In the genomic region with DNA sequence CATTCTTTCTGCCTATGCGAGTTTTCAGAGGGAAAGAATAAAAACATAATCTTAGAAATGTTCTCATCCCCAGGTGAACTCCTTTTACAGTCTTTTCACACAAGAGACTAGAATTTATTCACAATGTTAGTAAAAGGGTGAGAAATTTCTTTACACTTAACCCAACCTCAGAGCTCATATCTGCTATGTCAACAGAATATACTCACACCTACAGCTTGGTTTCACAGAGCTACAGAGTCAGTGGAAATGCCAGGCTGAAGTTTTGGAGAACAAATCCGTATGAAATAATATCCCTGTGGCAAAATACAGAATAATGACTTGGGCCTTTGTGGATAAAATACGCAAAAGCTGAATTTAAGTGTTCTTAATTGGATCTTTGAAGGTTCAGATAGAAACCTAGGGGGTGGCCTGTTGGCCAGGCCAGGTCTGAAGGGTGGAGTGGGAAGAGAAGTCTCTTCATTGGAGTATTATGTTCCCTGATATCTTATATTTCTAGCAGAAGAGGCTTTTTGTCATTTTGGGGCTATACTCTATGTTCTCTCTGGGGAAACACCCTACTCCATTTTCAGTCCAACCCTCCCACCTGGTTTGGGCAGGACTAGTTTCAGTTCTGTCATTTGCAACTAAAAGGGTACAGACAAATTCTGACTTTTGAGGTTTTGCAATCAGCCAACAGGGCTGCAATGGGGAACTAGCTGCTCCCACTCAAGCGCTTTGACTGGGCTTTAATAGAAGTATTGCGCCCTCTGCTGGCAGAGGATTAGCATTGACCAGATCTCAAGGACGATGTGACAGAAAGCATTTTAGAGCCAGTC, we compare ENCODE assay signal across 8 cellular contexts. TPM values are rescaled to one million over a fixed set of nuclear protein-coding genes. Genes with fewer than 3 reads are reported as not detected.
DNase-seq lines count a peak whose midpoint lies in the region; ATAC-seq and TF ChIP-seq lines count a peak whose summit lies in the region.

No MANE protein-coding gene starts in this region.

- H3K9me3 Mint-ChIP-seq in endodermal cell: no peaks in the 10 kb centered on the region

- 45 to 75% methylated on average over 4 to 6 of the region's 6 CpGs for WGBS in endodermal cell (ENCODE audit: insufficient coverage in 1 of 2, insufficient read length in 1 of 2), 2 experiments

- H3K36me3 Mint-ChIP-seq in endodermal cell (ENCODE audit: low read depth): no peaks in the 10 kb centered on the region

- H3K9me3 ChIP-seq in endodermal cell (ENCODE audit: control insufficient read depth, low read length): no peaks in the 10 kb centered on the region

- H3K4me1 Mint-ChIP-seq in endodermal cell: peaks cover 14% of the 10 kb centered on the region

- H3K9ac ChIP-seq in endodermal cell (ENCODE audit: extremely low read depth, low read length, poor library complexity, severe bottlenecking): no peak overlapping the region

- peak; percentile 66 for DNase-seq in D341Med (ENCODE audit: low spot score)
- peak in 75 of 76 experiments; percentile 14 to 95 (median 79) for DNase-seq in HUDEP-2 (lab: John Stamatoyannopoulos, UW; ENCODE audit: unreplicated experiment in 76 of 76)
- peak; percentile 93 to 98 for DNase-seq in NOMO-1 (lab: John Stamatoyannopoulos, UW; ENCODE audit: unreplicated experiment in 2 of 2)
- DNase-seq in activated CD8-positive, alpha-beta memory T cell treated with anti-CD3 and anti-CD28 coated beads for 1 hour (ENCODE audit: extremely low read depth in 1 of 2, low read depth in 1 of 2): peak; percentile 60 to 62
- peak; percentile 92 for DNase-seq in endodermal cell
- DNase-seq in mucosa of gallbladder (ENCODE audit: low spot score): peak; percentile 80
- peak; percentile 55 for DNase-seq in stimulated activated CD8-positive, alpha-beta memory T cell treated with anti-CD3 and anti-CD28 coated beads, Interleukin-7, amount 100 ng/mL, for 24 hours (ENCODE audit: low read depth)

- peaks cover 7% of the 10 kb centered on the region for H3K4me1 ChIP-seq in endodermal cell (ENCODE audit: control insufficient read depth, insufficient read depth, low read length)

- no peak overlapping the region for H3K27ac ChIP-seq in endodermal cell (ENCODE audit: low read depth, low read length)

- H3K27ac Mint-ChIP-seq in endodermal cell: no peak overlapping the region

- no peaks in the 10 kb centered on the region for H3K36me3 ChIP-seq in endodermal cell (ENCODE audit: control insufficient read depth, insufficient read depth, low read length)

- peaks cover 5% of the 10 kb centered on the region for H3K27me3 Mint-ChIP-seq in endodermal cell (ENCODE audit: insufficient read depth)

- no peak overlapping the region for H3K4me3 ChIP-seq in endodermal cell (ENCODE audit: low read length)

- ATAC-seq in GM21447 (IDR thresholded peaks at IDR 0.05; ENCODE audit: unreplicated experiment): peak; percentile 97

- TF ChIP-seq CTCF in endodermal cell (conservative IDR thresholded peaks at IDR 0.05): peak; percentile 96

- H3K4me3 Mint-ChIP-seq in endodermal cell: no peak overlapping the region

- no peaks in the 10 kb centered on the region for H3K27me3 ChIP-seq in endodermal cell (ENCODE audit: control insufficient read depth, insufficient read depth, low read length, poor library complexity, severe bottlenecking)

RNA-seq across cellular contexts. Expression of a gene that starts 25.7 kb away (rescaled TPM):
- total RNA-seq in endodermal cell (1 to 10 TPM; 1.3 to 1.5 TPM), mucosa of gallbladder (1.7 TPM)
- 2.2 TPM for polyA plus RNA-seq in endodermal cell (2013, experiment 1 of 2)
- 2.1 TPM for polyA plus RNA-seq in endodermal cell (2013, experiment 2 of 2)

RNA-seq across cellular contexts. Expression of a gene that starts 26.0 kb away (rescaled TPM):
- total RNA-seq in endodermal cell (1 to 10 TPM; 8.7 to 9.7 TPM), mucosa of gallbladder (3.5 TPM)
- polyA plus RNA-seq in endodermal cell (2013, experiment 1 of 2): 3.6 TPM
- 3.9 TPM for polyA plus RNA-seq in endodermal cell (2013, experiment 2 of 2)
